ENCODE assay signal across 9 cellular contexts in the genomic region with DNA sequence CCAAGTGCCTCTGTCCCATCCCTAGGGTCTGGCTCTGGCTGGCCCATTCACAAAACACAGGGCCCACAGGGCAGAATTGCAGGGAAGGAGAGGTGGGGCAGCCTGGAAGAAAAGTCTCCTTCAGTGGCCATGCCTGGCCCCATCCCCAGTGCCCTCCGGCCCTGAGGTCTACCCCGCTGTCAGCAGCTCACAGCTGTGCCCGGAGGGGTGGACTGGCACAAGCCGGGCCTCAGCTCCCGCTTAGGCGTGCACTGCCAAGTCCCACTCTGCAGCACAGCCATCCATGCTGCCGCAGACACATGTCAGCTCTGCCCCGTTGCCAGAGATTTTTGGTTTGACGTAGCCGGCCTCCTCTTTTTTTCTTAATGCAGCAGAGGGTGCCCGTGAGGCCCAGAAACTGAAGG. TPM values are rescaled to one million over a fixed set of nuclear protein-coding genes. Genes with fewer than 3 reads are reported as not detected.
DNase-seq lines count a peak whose midpoint lies in the region; TF ChIP-seq lines count a peak whose summit lies in the region.
"Had no signal": no experiment of that assay in that cellular context is flagged by ENCODE, and none has a peak within 500 bp of the region (broad histone marks: within the 10 kb centered on the region; RNA-seq: fewer than 3 reads in every experiment).

No MANE protein-coding gene starts in this region.

- no peak overlapping the region for H3K18ac ChIP-seq in trophoblast cell (ENCODE audit: low read length)

- H4K91ac ChIP-seq in trophoblast cell (ENCODE audit: low read depth, low read length) = no peak overlapping the region

- no peaks in the 10 kb centered on the region for H3K27me3 ChIP-seq in esophagus muscularis mucosa
- H3K27me3 ChIP-seq in stomach = peaks cover 0 to 29% (median 0%) of the 10 kb centered on the region in 3 donors
- peaks cover 6% of the 10 kb centered on the region for H3K27me3 ChIP-seq in trophoblast cell (ENCODE audit: insufficient read depth, low read length)

- H3K4me1 ChIP-seq in esophagus muscularis mucosa (peaks cover 19 to 36% (median 29%) of the 10 kb centered on the region in 4 donors), stomach (peaks cover 0 to 17% (median 7%) of the 10 kb centered on the region in 4 donors), trophoblast cell (ENCODE audit: control insufficient read depth in 1 of 2, insufficient read depth in 2 of 2, low read length in 2 of 2) (peaks cover 1 to 3% of the 10 kb centered on the region in 2 experiments)

- H2AFZ ChIP-seq in trophoblast cell (ENCODE audit: insufficient read depth, low read length, poor library complexity) = no peak overlapping the region

- no peaks in the 10 kb centered on the region for H3K79me1 ChIP-seq in trophoblast cell (ENCODE audit: low read length)

- TF ChIP-seq EP300 in esophagus muscularis mucosa (IDR thresholded peaks at IDR 0.05) (no peak), stomach (IDR thresholded peaks at IDR 0.05) (no peak)

- no peak overlapping the region for H2BK5ac ChIP-seq in trophoblast cell (ENCODE audit: low read depth, low read length, poor library complexity)

- H3K4ac ChIP-seq in trophoblast cell (ENCODE audit: low read depth, low read length) = no peak overlapping the region

- H4K12ac ChIP-seq in trophoblast cell (ENCODE audit: low read depth, low read length) = no peak overlapping the region

- H3K4me2 ChIP-seq in trophoblast cell (ENCODE audit: low read length) = no peak overlapping the region

- no peaks in the 10 kb centered on the region for H3K9me3 Mint-ChIP-seq in nephron
- H3K9me3 Mint-ChIP-seq: naive thymus-derived CD4-positive, alpha-beta T cell had no signal

- no peak overlapping the region for H2BK12ac ChIP-seq in trophoblast cell (ENCODE audit: low read length)

- no peak overlapping the region for H3K14ac ChIP-seq in trophoblast cell (ENCODE audit: low read length)

- no peak overlapping the region for H3K23ac ChIP-seq in trophoblast cell (ENCODE audit: low read length)

- intact Hi-C loops in esophagus muscularis mucosa (cut with DNase I) (no loop called here), stomach (cut with DNase I; ENCODE audit: low total_unique reads) (no loop called here)

- H3K27ac Mint-ChIP-seq in nephron = peak overlapping the region in 2 of 3 experiments; percentile 17 to 41
- H3K27ac Mint-ChIP-seq: naive thymus-derived CD4-positive, alpha-beta T cell had no signal

- no peak overlapping the region for H3K9ac ChIP-seq in trophoblast cell (ENCODE audit: low read length)

- TF ChIP-seq CTCF in esophagus muscularis mucosa (IDR thresholded peaks at IDR 0.05) (peak in 1 of 3 experiments; percentile 11), nephron (IDR thresholded peaks at IDR 0.05; ENCODE audit: unreplicated experiment in 3 of 3) (no peak), stomach (IDR thresholded peaks at IDR 0.05) (no peak)

- H3K4me1 Mint-ChIP-seq in nephron = peaks cover 24% of the 10 kb centered on the region

- WGBS in esophagus muscularis mucosa = 9% methylated on average over 10 of the region's 11 CpGs
- WGBS in stomach, 5 donors = 32 to 52% (median 40%) methylated on average over 7 to 11 of the region's 11 CpGs
- WGBS in trophoblast cell (ENCODE audit: extremely low coverage, insufficient coverage, insufficient read length) = no CpG with 5 or more reads among the region's 11 CpGs

- H3K4me3 Mint-ChIP-seq in nephron = peak overlapping the region; percentile 25 to 49 (median 44)
- H3K4me3 Mint-ChIP-seq: naive thymus-derived CD4-positive, alpha-beta T cell had no signal

- no peak overlapping the region for H2AK5ac ChIP-seq in trophoblast cell (ENCODE audit: low read length)

- H3K4me3 ChIP-seq in esophagus muscularis mucosa (peak overlapping the region; percentile 33 to 48 (median 36)), stomach (no peak overlapping the region), trophoblast cell (ENCODE audit: low read depth, low read length) (no peak overlapping the region)

- DNase-seq in D341Med (ENCODE audit: low spot score) (peak; percentile 56), NCI-H524 treated with DMSO at 0.1 percent for 48 hours (lab: John Stamatoyannopoulos, UW) (peak; percentile 19), esophagus muscularis mucosa (ENCODE audit: extremely low spot score) (no peak), UCSD-AML1 (lab: John Stamatoyannopoulos, UW; ENCODE audit: unreplicated experiment) (no peak), stomach (no peak), MV-4-11 (lab: John Stamatoyannopoulos, UW) (no peak), trophoblast cell (no peak)

- H3K9me3 ChIP-seq in esophagus muscularis mucosa (no peaks in the 10 kb centered on the region), stomach (no peaks in the 10 kb centered on the region), trophoblast cell (ENCODE audit: insufficient read depth, low read depth, low read length) (peaks cover 2% of the 10 kb centered on the region)

- no peaks in the 10 kb centered on the region for H3K79me2 ChIP-seq in trophoblast cell (ENCODE audit: control insufficient read depth, insufficient read depth, low read length, poor library complexity)

- no peak for TF ChIP-seq POLR2A in esophagus muscularis mucosa (IDR thresholded peaks at IDR 0.05; ENCODE audit: low read depth)
- no peak for TF ChIP-seq POLR2A in stomach (IDR thresholded peaks at IDR 0.05)

- peaks cover 12% of the 10 kb centered on the region for H3K27me3 Mint-ChIP-seq in nephron (ENCODE audit: low read depth)

- no peak overlapping the region for H4K8ac ChIP-seq in trophoblast cell (ENCODE audit: low read depth, low read length)

- H3K36me3 Mint-ChIP-seq in nephron (ENCODE audit: low read depth) = no peaks in the 10 kb centered on the region

- H3K27ac ChIP-seq in esophagus muscularis mucosa (replicated peaks in 1 of 4) (peak overlapping the region in 3 of 4 donors; percentile 20 to 57 (median 50)), stomach (no peak overlapping the region), trophoblast cell (ENCODE audit: low read depth, low read length) (no peak overlapping the region)

- H2BK120ac ChIP-seq in trophoblast cell (ENCODE audit: insufficient read depth, low read length, poor library complexity) = no peak overlapping the region

- H3K36me3 ChIP-seq in esophagus muscularis mucosa (no peaks in the 10 kb centered on the region), stomach (no peaks in the 10 kb centered on the region), trophoblast cell (ENCODE audit: control insufficient read depth in 1 of 2, insufficient read depth in 2 of 2, low read length in 2 of 2) (no peaks in the 10 kb centered on the region)

RNA-seq across cellular contexts. Expression of a gene that starts 3.9 kb away (rescaled TPM):
- total RNA-seq in esophagus muscularis mucosa (1 to 10 TPM in 1 of 4 donors, under 1 TPM in 3; 0.42 to 1.2 (median 0.67) TPM), stomach (under 1 TPM in 2 of 5 donors, not detected in 3; 0.29 to 0.92 TPM)
- under 1 TPM; 0.12 to 0.46 (median 0.23) TPM for polyA plus RNA-seq in stomach
- not detected in 2 replicates for polyA plus RNA-seq in trophoblast cell (2013)
- total RNA-seq: naive thymus-derived CD4-positive, alpha-beta T cell had no signal
- polyA plus RNA-seq: naive thymus-derived CD4-positive, alpha-beta T cell had no signal

RNA-seq across cellular contexts. Expression of a gene that starts 27.7 kb away (rescaled TPM):
- total RNA-seq in esophagus muscularis mucosa (1 to 10 TPM; 3.7 to 8.4 (median 4.4) TPM), stomach (1 to 10 TPM in 2 of 5 donors, not detected in 3; 2.2 to 3.6 TPM)
- polyA plus RNA-seq in stomach = 1 to 10 TPM in 2 of 3 donors, under 1 TPM in 1; 0.75 to 1.6 (median 1.2) TPM
- 0.04 and 0.06 TPM in 2 replicates for polyA plus RNA-seq in trophoblast cell (2013)
- polyA plus RNA-seq: naive thymus-derived CD4-positive, alpha-beta T cell had no signal

RNA-seq across cellular contexts. Expression of a gene that starts 44.5 kb away (rescaled TPM):
- total RNA-seq in esophagus muscularis mucosa = 1 to 10 TPM in 3 of 4 donors, under 1 TPM in 1; 0.92 to 8.9 (median 1.2) TPM
- 10 to 100 TPM in 4 of 5 donors, 1 to 10 TPM in 1; 9.2 to 35.0 (median 21.4) TPM for total RNA-seq in stomach
- polyA plus RNA-seq in stomach = 10 to 100 TPM in 1 of 3 donors, 1 to 10 TPM in 2; 3.7 to 14.5 (median 4.6) TPM
- polyA plus RNA-seq in trophoblast cell (2013) = 0.11 and 0.19 TPM in 2 replicates

Comparison
In these comparisons a context has a peak if more than half of its experiments do, and no peak if none do; other contexts are left out.
1. DNase-seq: peak in D341Med (single experiment) and NCI-H524 treated with DMSO at 0.1 percent for 48 hours (single experiment); none in esophagus muscularis mucosa (single experiment), UCSD-AML1 (single experiment), stomach (single experiment), MV-4-11 (single experiment) and trophoblast cell (0 of 2).
2. H3K27ac ChIP-seq: peak in esophagus muscularis mucosa (3 of 4); none in stomach (0 of 5) and trophoblast cell (single experiment).
3. H3K4me3 ChIP-seq: peak in esophagus muscularis mucosa (4 of 4); none in stomach (0 of 4) and trophoblast cell (single experiment).